10 cellular contexts compared by ENCODE assay signal in genomic region chrX:39492495-39493162, GRCh38.
DNase-seq lines count a peak whose midpoint lies in the region; ATAC-seq and TF ChIP-seq lines count a peak whose summit lies in the region.
"Had no signal": no experiment of that assay in that cellular context is flagged by ENCODE, and none has a peak within 500 bp of the region (broad histone marks: within the 10 kb centered on the region; RNA-seq: fewer than 3 reads in every experiment).

No MANE protein-coding gene starts in this region.

- TF ChIP-seq CTCF in left ventricle myocardium inferior (IDR thresholded peaks at IDR 0.05; ENCODE audit: borderline replicate concordance) (no peak), HL-60 (IDR thresholded peaks at IDR 0.05; ENCODE audit: insufficient read depth, low read length) (no peak), mammary epithelial cell (conservative IDR thresholded peaks at IDR 0.05 in 1 of 2, IDR thresholded peaks at IDR 0.05 in 1 of 2; ENCODE audit: extremely low read depth in 1 of 2, insufficient read depth in 1 of 2, low read depth in 1 of 2, low read length in 2 of 2) (no peak), testis (IDR thresholded peaks at IDR 0.05) (no peak), progenitor cell of endocrine pancreas (IDR thresholded peaks at IDR 0.05; ENCODE audit: unreplicated experiment) (no peak)

- DNase-seq in Right ventricle myocardium superior (peak; percentile 59), left ventricle myocardium inferior (no peak), HL-60 (ENCODE audit: low read depth in 1 of 2, low spot score in 1 of 2) (peak; percentile 46 to 64), mammary epithelial cell (peak; percentile 14), testis (peak; percentile 61), progenitor cell of endocrine pancreas (ENCODE audit: low spot score, unreplicated experiment) (no peak)
- DNase-seq in stimulated activated CD4-positive, alpha-beta T cell treated with anti-CD3 and anti-CD28 coated beads, Interleukin-4, amount 100 ng/mL, for 1 hour: no peak

- no peak overlapping the region for H3K4me2 ChIP-seq in mammary epithelial cell (ENCODE audit: insufficient read depth, low read depth, low read length)

- 42% methylated on average over 6 of the region's 6 CpGs for WGBS in mammary epithelial cell (ENCODE audit: low coverage, missing lambda C conversion rate)
- WGBS in testis, 2 donors: 42% methylated on average over 6 of the region's 6 CpGs; no CpG with 5 or more reads in 1 of the 2 donors

- BruUV-seq in mammary epithelial cell (replicated peaks; lab: Mats Ljungman, UMichigan): no TSS peak

- H3K4me3 ChIP-seq in left ventricle myocardium inferior (no peak overlapping the region), HL-60 (replicated peaks; ENCODE audit: insufficient read depth, low read length) (no peak overlapping the region), mammary epithelial cell (replicated peaks in 1 of 3; ENCODE audit: insufficient read depth in 1 of 3, low read depth in 2 of 3, low read length in 3 of 3) (no peak overlapping the region), testis (no peak overlapping the region)
- H3K4me3 ChIP-seq: coronary artery, thoracic aorta had no signal

- intact Hi-C loops in Right ventricle myocardium superior (cut with DNase I): no loop called here
- intact Hi-C loops in left ventricle myocardium inferior (cut with micrococcal nuclease): no loop called here
- intact Hi-C loops in mammary epithelial cell (cut with micrococcal nuclease): no loop called here
- intact Hi-C loops in testis (cut with DNase I; ENCODE audit: low total_unique reads): no loop called here

- H3K4me3 Mint-ChIP-seq in progenitor cell of endocrine pancreas (ENCODE audit: low read depth): no peak overlapping the region

- H3K27me3 Mint-ChIP-seq in progenitor cell of endocrine pancreas: no peaks in the 10 kb centered on the region

- CTCF ChIA-PET in mammary epithelial cell (lab: Charles Lee; ENCODE audit: low non-redundant PET): no interaction called here

- H3K4me1 Mint-ChIP-seq in progenitor cell of endocrine pancreas (ENCODE audit: low read depth): peaks cover 3% of the 10 kb centered on the region

- H3K4me1 ChIP-seq in left ventricle myocardium inferior (no peaks in the 10 kb centered on the region), mammary epithelial cell (ENCODE audit: insufficient read depth, low read length) (no peaks in the 10 kb centered on the region), testis (no peaks in the 10 kb centered on the region)

- peak overlapping the region; percentile 23 for H2AFZ ChIP-seq in mammary epithelial cell (ENCODE audit: low read depth, low read length)

- no peak overlapping the region for H3K27ac Mint-ChIP-seq in progenitor cell of endocrine pancreas

- no peaks in the 10 kb centered on the region for H4K20me1 ChIP-seq in mammary epithelial cell (ENCODE audit: insufficient read depth, low read length)

- H3K27ac ChIP-seq in left ventricle myocardium inferior (replicated peaks): no peak overlapping the region
- H3K27ac ChIP-seq in HL-60 (replicated peaks): peak overlapping the region; percentile 40; the same call in 1 of the 2 replicates
- H3K27ac ChIP-seq in mammary epithelial cell (ENCODE audit: insufficient read depth, low read depth, low read length): no peak overlapping the region
- H3K27ac ChIP-seq in testis: no peak overlapping the region
- H3K27ac ChIP-seq: coronary artery, thoracic aorta had no signal

- TF ChIP-seq POLR2A in testis (IDR thresholded peaks at IDR 0.05): no peak

- H3K9me3 Mint-ChIP-seq in progenitor cell of endocrine pancreas (ENCODE audit: low read depth): peaks cover 13% of the 10 kb centered on the region

- H3K36me3 Mint-ChIP-seq in progenitor cell of endocrine pancreas (ENCODE audit: insufficient read depth): no peaks in the 10 kb centered on the region

- dilution Hi-C loops in mammary epithelial cell (cut with HindIII; ENCODE audit: low sequenced_read_pairs): no loop called here

- no peaks in the 10 kb centered on the region for H3K27me3 ChIP-seq in left ventricle myocardium inferior (ENCODE audit: low read depth)
- H3K27me3 ChIP-seq in HL-60 (ENCODE audit: insufficient read depth, poor library complexity, severe bottlenecking): no peaks in the 10 kb centered on the region
- no peaks in the 10 kb centered on the region for H3K27me3 ChIP-seq in mammary epithelial cell (ENCODE audit: insufficient read depth, low read length)
- no peaks in the 10 kb centered on the region for H3K27me3 ChIP-seq in testis

- H3K9ac ChIP-seq in mammary epithelial cell (ENCODE audit: insufficient read depth, low read length): no peak overlapping the region

- H3K9me3 ChIP-seq in left ventricle myocardium inferior (replicated peaks) (no peaks in the 10 kb centered on the region), mammary epithelial cell (replicated peaks; ENCODE audit: insufficient read depth, low read length) (no peaks in the 10 kb centered on the region), testis (no peaks in the 10 kb centered on the region)
- H3K9me3 ChIP-seq: thoracic aorta had no signal

- peak; percentile 58 for ATAC-seq in Right ventricle myocardium superior (ENCODE audit: poor library complexity)
- no peak for ATAC-seq in GM19324 (IDR thresholded peaks at IDR 0.05; ENCODE audit: low FRiP score, unreplicated experiment)

- H3K36me3 ChIP-seq in left ventricle myocardium inferior (no peaks in the 10 kb centered on the region), mammary epithelial cell (ENCODE audit: insufficient read depth, low read length) (no peaks in the 10 kb centered on the region), testis (ENCODE audit: low read depth, missing control alignments) (no peaks in the 10 kb centered on the region)
- H3K36me3 ChIP-seq: thoracic aorta had no signal

- no peaks in the 10 kb centered on the region for H3K79me2 ChIP-seq in mammary epithelial cell (ENCODE audit: insufficient read depth, low read length)

- in situ Hi-C loops in mammary epithelial cell (cut with MboI; ENCODE audit: low sequenced_read_pairs in 2 of 2): no loop called here

Comparison
In these comparisons a context has a peak if more than half of its experiments do, and no peak if none do; other contexts are left out.
1. DNase-seq: peak in Right ventricle myocardium superior (single experiment), HL-60 (2 of 2), mammary epithelial cell (single experiment) and testis (single experiment); none in left ventricle myocardium inferior (single experiment), progenitor cell of endocrine pancreas (single experiment) and stimulated activated CD4-positive, alpha-beta T cell treated with anti-CD3 and anti-CD28 coated beads, Interleukin-4, amount 100 ng/mL, for 1 hour (single experiment).